16 cellular contexts compared by ENCODE assay signal in the genomic region with DNA sequence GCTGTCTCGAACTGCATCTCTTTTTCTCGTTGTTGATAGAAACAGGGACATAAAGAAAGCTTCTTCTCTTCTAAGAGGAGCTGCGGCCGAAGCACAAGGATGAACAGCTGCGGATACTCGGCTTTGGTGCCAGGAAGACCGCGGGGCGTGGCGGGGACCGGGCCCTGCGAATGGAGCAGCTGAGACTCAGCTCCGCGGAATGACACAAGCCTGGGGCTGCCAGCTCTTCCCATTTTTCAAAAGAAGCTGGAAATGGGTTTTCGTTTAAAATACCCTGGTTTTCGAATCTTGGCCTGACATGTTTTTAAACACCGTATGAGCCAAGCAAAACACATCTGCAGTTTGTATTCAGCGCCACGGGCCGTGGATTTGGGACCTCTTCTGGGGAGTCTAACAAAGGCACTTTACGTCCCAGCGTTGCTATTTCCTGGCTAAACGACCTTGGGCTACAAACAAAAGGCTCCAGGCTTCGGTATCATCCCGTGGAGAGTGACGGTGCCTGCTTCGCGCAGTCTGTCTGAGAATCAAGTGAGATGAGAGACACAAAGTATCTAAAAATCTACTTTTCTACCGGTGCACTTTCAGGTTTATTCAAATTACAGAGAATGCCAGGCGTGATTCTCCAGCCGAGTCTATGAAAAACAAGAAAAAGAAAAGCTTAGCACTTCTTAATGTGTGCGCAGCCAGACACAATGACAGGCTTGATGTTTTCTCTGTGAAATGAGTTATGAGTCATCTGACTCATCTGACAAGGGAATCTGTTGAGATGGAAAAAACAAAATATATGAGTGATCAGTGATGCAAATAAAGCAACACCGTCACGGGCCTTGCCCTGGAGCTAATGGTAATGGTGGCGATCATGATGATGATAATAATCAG.
DNase-seq lines count a peak whose midpoint lies in the region; ATAC-seq, FAIRE-seq and TF ChIP-seq lines count a peak whose summit lies in the region.
"Had no signal": no experiment of that assay in that cellular context is flagged by ENCODE, and none has a peak within 500 bp of the region (broad histone marks: within the 10 kb centered on the region; RNA-seq: fewer than 3 reads in every experiment).

No MANE protein-coding gene starts in this region.

- no peak for TF ChIP-seq EP300 in K562 (IDR thresholded peaks at IDR 0.05; ENCODE audit: low read length)

- in situ Hi-C loops in K562 (cut with MboI) = no loop called here

- H3K27ac ChIP-seq in K562 (ENCODE audit: extremely low read depth, low read depth, low read length) (no peak overlapping the region), testis (no peak overlapping the region), esophagus squamous epithelium (no peak overlapping the region)
- H3K27ac ChIP-seq: upper lobe of left lung had no signal

- TF ChIP-seq CTCF in K562 (IDR thresholded peaks at IDR 0.05 in 2 of 3, conservative IDR thresholded peaks at IDR 0.05 in 1 of 3; ENCODE audit: insufficient read depth in 2 of 3, low read depth in 1 of 3, low read length in 3 of 3) = no peak
- no peak for TF ChIP-seq CTCF in testis (IDR thresholded peaks at IDR 0.05)
- no peak for TF ChIP-seq CTCF in esophagus squamous epithelium (IDR thresholded peaks at IDR 0.05)

- intact Hi-C loops in K562 (cut with micrococcal nuclease) = loop anchor here (10.0 kb wide), 1 partner anchor 833 kb away; no protein-coding TSS in a partner anchor
- intact Hi-C loops in testis (cut with DNase I; ENCODE audit: low total_unique reads) = no loop called here
- intact Hi-C loops in esophagus squamous epithelium (cut with DNase I) = no loop called here

- POLR2A ChIA-PET in K562 (lab: Yijun Ruan, JAX) = interaction anchor here (1.0 kb wide), 1 partner anchor 15 kb away, joined by 3 read pairs; no protein-coding TSS in a partner anchor

- H3K9ac ChIP-seq in K562 (ENCODE audit: insufficient read depth in 1 of 2, low read depth in 2 of 2, low read length in 2 of 2) = no peak overlapping the region

- H3K27ac Mint-ChIP-seq in activated naive CD4-positive, alpha-beta T cell treated with anti-CD3 and anti-CD28 coated beads, Interleukin-2, amount 50 U/mL, for 72 hours = no peak overlapping the region
- H3K27ac Mint-ChIP-seq: activated naive CD4-positive, alpha-beta T cell treated with anti-CD3 and anti-CD28 coated beads, Interleukin-2, amount 10 ng/mL, durations not matched to agents 7 days and 5 days; T-helper 1 cell treated with Interleukin-12 subunit alpha and Interleukin-12 subunit beta and Interleukin-4 antibody, amounts not matched to agents 30 μg/mL and 1 μg/mL, for 36 hours had no signal

- H3K4me3 ChIP-seq in K562 (no peak overlapping the region), testis (no peak overlapping the region), esophagus squamous epithelium (peak overlapping the region in 2 of 4 donors; percentile 4 to 34)
- H3K4me3 ChIP-seq: upper lobe of left lung had no signal

- no peaks in the 10 kb centered on the region for H3K9me1 ChIP-seq in K562 (ENCODE audit: control insufficient read depth, insufficient read depth, low read length)

- WGBS in K562 (ENCODE audit: insufficient coverage, low coverage, missing lambda C conversion rate) = 1% methylated on average over 31 of the region's 35 CpGs
- 33 to 34% methylated on average over 35 of the region's 35 CpGs for WGBS in testis, 2 donors
- WGBS in esophagus squamous epithelium, 2 donors = 33 to 38% methylated on average over 25 to 32 of the region's 35 CpGs

- H3K36me3 ChIP-seq in K562 (ENCODE audit: control insufficient read depth, insufficient read depth, low read length) = no peaks in the 10 kb centered on the region
- H3K36me3 ChIP-seq in testis (ENCODE audit: low read depth, missing control alignments) = no peaks in the 10 kb centered on the region
- H3K36me3 ChIP-seq in esophagus squamous epithelium = no peaks in the 10 kb centered on the region
- H3K36me3 ChIP-seq: upper lobe of left lung had no signal

- no TSS peak for BruUV-seq in K562 (replicated peaks; lab: Mats Ljungman, UMichigan)

- FAIRE-seq in K562 (lab: Jason Lieb, UNC) = no peak

- no peaks in the 10 kb centered on the region for H3K9me3 Mint-ChIP-seq in activated naive CD4-positive, alpha-beta T cell treated with anti-CD3 and anti-CD28 coated beads, Interleukin-2, amount 50 U/mL, for 72 hours
- H3K9me3 Mint-ChIP-seq: activated naive CD4-positive, alpha-beta T cell treated with anti-CD3 and anti-CD28 coated beads, Interleukin-2, amount 10 ng/mL, durations not matched to agents 7 days and 5 days; T-helper 1 cell treated with Interleukin-12 subunit alpha and Interleukin-12 subunit beta and Interleukin-4 antibody, amounts not matched to agents 30 μg/mL and 1 μg/mL, for 36 hours had no signal

- H2AFZ ChIP-seq in K562 (ENCODE audit: low read depth, low read length) = no peak overlapping the region

- no peak for ATAC-seq in K562
- no peak for ATAC-seq in activated naive CD4-positive, alpha-beta T cell treated with anti-CD3 and anti-CD28 coated beads, Interleukin-2, amount 50 U/mL, for 72 hours

- H3K9me3 ChIP-seq in K562 (replicated peaks; ENCODE audit: control insufficient read depth, insufficient read depth, low read depth, low read length) = no peaks in the 10 kb centered on the region
- H3K9me3 ChIP-seq in testis = no peaks in the 10 kb centered on the region
- no peaks in the 10 kb centered on the region for H3K9me3 ChIP-seq in esophagus squamous epithelium
- H3K9me3 ChIP-seq: upper lobe of left lung had no signal

- H3K27me3 ChIP-seq in K562 (ENCODE audit: control insufficient read depth in 2 of 2, insufficient read depth in 2 of 2, low read length in 2 of 2) (peaks cover 16 to 40% of the 10 kb centered on the region in 2 experiments), testis (no peaks in the 10 kb centered on the region), esophagus squamous epithelium (peaks cover 0 to 61% (median 0%) of the 10 kb centered on the region in 4 donors)
- H3K27me3 ChIP-seq: upper lobe of left lung had no signal

- no peaks in the 10 kb centered on the region for H3K79me2 ChIP-seq in K562 (ENCODE audit: control insufficient read depth, insufficient read depth, low read length)

- H4K20me1 ChIP-seq in K562 (replicated peaks; ENCODE audit: control insufficient read depth, insufficient read depth, low read length) = peaks cover 2% of the 10 kb centered on the region; the same call in 1 of the 2 replicates

- CTCF ChIA-PET in K562 (lab: Yijun Ruan, JAX; ENCODE audit: low intra/inter-chr PET ratio) = no interaction called here

- no peak for TF ChIP-seq RAD21 in K562 (CRISPR knock-in tag; conservative IDR thresholded peaks at IDR 0.05 in 1 of 2, IDR thresholded peaks at IDR 0.05 in 1 of 2)

- no peaks in the 10 kb centered on the region for H3K36me3 Mint-ChIP-seq in activated naive CD4-positive, alpha-beta T cell treated with anti-CD3 and anti-CD28 coated beads, Interleukin-2, amount 50 U/mL, for 72 hours
- H3K36me3 Mint-ChIP-seq: activated naive CD4-positive, alpha-beta T cell treated with anti-CD3 and anti-CD28 coated beads, Interleukin-2, amount 10 ng/mL, durations not matched to agents 7 days and 5 days had no signal

- TF ChIP-seq POLR2A in K562 (conservative IDR thresholded peaks at IDR 0.05) (no peak), testis (IDR thresholded peaks at IDR 0.05) (no peak), esophagus squamous epithelium (IDR thresholded peaks at IDR 0.05) (no peak)

- H3K4me1 ChIP-seq in K562 (replicated peaks in 1 of 2; ENCODE audit: control insufficient read depth in 2 of 2, insufficient read depth in 2 of 2, low read length in 2 of 2) (no peaks in the 10 kb centered on the region), testis (no peaks in the 10 kb centered on the region), esophagus squamous epithelium (peaks cover 0 to 16% (median 9%) of the 10 kb centered on the region in 3 donors)
- H3K4me1 ChIP-seq: upper lobe of left lung had no signal

- H3K4me2 ChIP-seq in K562 (ENCODE audit: insufficient read depth, low read length) = no peak overlapping the region

- peak; percentile 43 for DNase-seq in activated effector memory CD4-positive, alpha-beta T cell treated with anti-CD3 and anti-CD28 coated beads, Interleukin-2, amount 50 U/mL, for 16 hours
- no peak for DNase-seq in activated effector memory CD4-positive, alpha-beta T cell treated with Interleukin-2 at 50 U/mL for 16 hours
- DNase-seq in K562 (ENCODE audit: extremely low read depth in 1 of 4, low spot score in 3 of 4) = no peak
- DNase-seq in left kidney (ENCODE audit: low read depth, low spot score) = peak; percentile 43
- peak; percentile 25 for DNase-seq in testis
- no peak for DNase-seq in esophagus squamous epithelium (lab: John Stamatoyannopoulos, UW)
- DNase-seq in T-helper 1 cell = no peak
- DNase-seq in activated naive CD4-positive, alpha-beta T cell treated with anti-CD3 and anti-CD28 coated beads, Interleukin-2, amount 50 U/mL, for 72 hours (ENCODE audit: low spot score in 2 of 2) = no peak
- DNase-seq: activated CD4-positive, alpha-beta T cell treated with anti-CD3 and anti-CD28 coated beads, Interleukin-2, amount 50 U/mL, for 48 hours; activated naive CD4-positive, alpha-beta T cell treated with anti-CD3 and anti-CD28 coated beads, Interleukin-2, amount 10 ng/mL, durations not matched to agents 7 days and 5 days; cortex of kidney; foreskin fibroblast; GDM1; NK-92 treated with Interleukin-12 subunit alpha and Interleukin-12 subunit beta, amount 100 ng/mL, for 24 hours had no signal

TF ChIP-seq in K562, 482 proteins besides CTCF, POLR2A, EP300 and RAD21 (continues in another document):
- TF ChIP-seq HMGN3 (IDR thresholded peaks at IDR 0.05; ENCODE audit: borderline replicate concordance, extremely low read depth, insufficient read length, low read depth, low read length) (no peak), FOSL1 (tag; conservative IDR thresholded peaks at IDR 0.05) (0 out of 2 replicates have a peak, but pooled peaks have one; percentile 36), ZEB2 (IDR thresholded peaks at IDR 0.05) (no peak), LARP7 (IDR thresholded peaks at IDR 0.05) (no peak)

Comparison
In these comparisons a context has a peak if more than half of its experiments do, and no peak if none do; other contexts are left out.
1. DNase-seq: peak in activated effector memory CD4-positive, alpha-beta T cell treated with anti-CD3 and anti-CD28 coated beads, Interleukin-2, amount 50 U/mL, for 16 hours (single experiment), left kidney (single experiment) and testis (single experiment); none in activated effector memory CD4-positive, alpha-beta T cell treated with Interleukin-2 at 50 U/mL for 16 hours (single experiment), K562 (0 of 4), esophagus squamous epithelium (single experiment), T-helper 1 cell (0 of 5) and activated naive CD4-positive, alpha-beta T cell treated with anti-CD3 and anti-CD28 coated beads, Interleukin-2, amount 50 U/mL, for 72 hours (0 of 2).